19 cellular contexts compared by ENCODE assay signal in genomic region chr6:170098428-170099170, GRCh38.
DNase-seq lines count a peak whose midpoint lies in the region; ATAC-seq and TF ChIP-seq lines count a peak whose summit lies in the region.
"Had no signal": no experiment of that assay in that cellular context is flagged by ENCODE, and none has a peak within 500 bp of the region (broad histone marks: within the 10 kb centered on the region; RNA-seq: fewer than 3 reads in every experiment).

No MANE protein-coding gene starts in this region.

- no peaks in the 10 kb centered on the region for H3K9me3 ChIP-seq in RWPE2 (ENCODE audit: severe bottlenecking)
- H3K9me3 ChIP-seq: body of pancreas, colonic mucosa had no signal

- ATAC-seq in RWPE2 (ENCODE audit: low read depth): no peak
- ATAC-seq in HG02763 (IDR thresholded peaks at IDR 0.05; ENCODE audit: unreplicated experiment): no peak
- ATAC-seq: activated T-cell treated with anti-CD3 and anti-CD28 coated beads, Interleukin-2, amount 50 U/mL, for 4 hours; body of pancreas; T-cell had no signal

- no peak overlapping the region for H3K4me3 ChIP-seq in RWPE2 (ENCODE audit: severe bottlenecking)
- H3K4me3 ChIP-seq: body of pancreas, colonic mucosa had no signal

- no peak overlapping the region for H3K27ac ChIP-seq in RWPE2 (ENCODE audit: poor library complexity, severe bottlenecking)
- H3K27ac ChIP-seq: body of pancreas, colonic mucosa had no signal

- DNase-seq in Daoy (ENCODE audit: low read depth): peak; percentile 4
- DNase-seq in RWPE2 (ENCODE audit: low spot score): peak; percentile 29
- peak; percentile 35 for DNase-seq in islet precursor cell
- DNase-seq in stimulated activated CD8-positive, alpha-beta memory T cell treated with anti-CD3 and anti-CD28 coated beads, Interleukin-4, amount 100 ng/mL, for 48 hours: peak; percentile 16
- no peak for DNase-seq in T-helper 2 cell
- no peak for DNase-seq in NOMO-1 treated with DMSO at 0.1 percent for 48 hours (lab: John Stamatoyannopoulos, UW; ENCODE audit: unreplicated experiment)
- DNase-seq: activated CD4-positive, alpha-beta T cell treated with anti-CD3 and anti-CD28 coated beads, Interleukin-2, amount 10 ng/mL, durations not matched to agents 7 days and 5 days; activated naive CD8-positive, alpha-beta T cell treated with anti-CD3 and anti-CD28 coated beads for 36 hours; activated T-cell treated with anti-CD3 and anti-CD28 coated beads, Interleukin-2, amount 50 U/mL, for 4 hours; colonic mucosa; GOT3; naive B cell; NCI-H1092 treated with DMSO at 0.1 percent for 48 hours; NCI-H524 treated with DMSO at 0.1 percent for 48 hours; SIG-M5; small intestine had no signal

- no peaks in the 10 kb centered on the region for H3K4me1 ChIP-seq in RWPE2 (ENCODE audit: insufficient read depth, poor library complexity, severe bottlenecking)
- H3K4me1 ChIP-seq: body of pancreas, colonic mucosa had no signal

- no peaks in the 10 kb centered on the region for H3K27me3 ChIP-seq in RWPE2 (ENCODE audit: insufficient read depth, poor library complexity, severe bottlenecking)
- H3K27me3 ChIP-seq: body of pancreas, colonic mucosa had no signal

- no peak for TF ChIP-seq CTCF in RWPE2 (IDR thresholded peaks at IDR 0.05; ENCODE audit: poor library complexity, severe bottlenecking)

- no peaks in the 10 kb centered on the region for H3K36me3 ChIP-seq in RWPE2 (ENCODE audit: low read depth)
- H3K36me3 ChIP-seq: colonic mucosa had no signal

Comparison
In these comparisons a context has a peak if more than half of its experiments do, and no peak if none do; other contexts are left out.
1. DNase-seq: peak in Daoy (single experiment), RWPE2 (single experiment), islet precursor cell (single experiment) and stimulated activated CD8-positive, alpha-beta memory T cell treated with anti-CD3 and anti-CD28 coated beads, Interleukin-4, amount 100 ng/mL, for 48 hours (single experiment); none in T-helper 2 cell (0 of 5) and NOMO-1 treated with DMSO at 0.1 percent for 48 hours (single experiment).